Comparison of ENCODE assay signal across 9 cellular contexts in the genomic region with DNA sequence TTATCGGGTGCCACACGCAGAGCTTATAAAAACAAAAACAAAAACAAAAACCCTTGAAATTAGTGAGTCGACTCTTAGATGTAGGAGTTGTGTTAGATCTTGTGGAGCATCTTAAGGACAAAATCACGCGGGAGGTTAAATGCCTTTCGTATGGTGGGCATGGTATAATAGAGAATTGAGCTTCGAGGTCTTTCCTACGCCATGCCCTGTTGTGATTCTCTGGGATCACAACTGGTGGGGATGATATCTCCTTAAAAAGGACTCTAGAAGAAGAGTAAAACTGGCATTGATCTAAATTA. TPM values are rescaled to one million over a fixed set of nuclear protein-coding genes. Genes with fewer than 3 reads are reported as not detected.
DNase-seq lines count a peak whose midpoint lies in the region; ATAC-seq, FAIRE-seq and TF ChIP-seq lines count a peak whose summit lies in the region.
"Had no signal": no experiment of that assay in that cellular context is flagged by ENCODE, and none has a peak within 500 bp of the region (broad histone marks: within the 10 kb centered on the region; RNA-seq: fewer than 3 reads in every experiment).

No MANE protein-coding gene starts in this region.

- 49 to 54% methylated on average over 8 of the region's 8 CpGs for WGBS in heart right ventricle, 2 donors
- 60 to 81% methylated on average over 4 to 5 of the region's 8 CpGs for WGBS in mesodermal cell (ENCODE audit: insufficient coverage in 2 of 2), 2 experiments

- DNase-seq in heart right ventricle (no peak), left cardiac atrium (no peak), bronchial epithelial cell (ENCODE audit: low read depth) (no peak), uterus (no peak), OCI-M1 (lab: John Stamatoyannopoulos, UW) (no peak)
- DNase-seq in stimulated activated CD8-positive, alpha-beta memory T cell treated with anti-CD3 and anti-CD28 coated beads, Interleukin-4, amount 100 ng/mL, for 48 hours = no peak
- DNase-seq: DND-41 had no signal

- H3K4me1 ChIP-seq in heart right ventricle (peaks cover 0 to 37% (median 29%) of the 10 kb centered on the region in 9 donors), mesodermal cell (ENCODE audit: control insufficient read depth, insufficient read depth, low read length, poor library complexity, severe bottlenecking) (peaks cover 9% of the 10 kb centered on the region), uterus (no peaks in the 10 kb centered on the region)

- intact Hi-C loops in heart right ventricle (cut with DNase I) (loop anchor here in 8 of 10 donors (5.0 to 10.0 kb wide), 12 partner anchors 100 to 408 kb away; a partner anchor contains a TSS), left cardiac atrium (cut with DNase I) (loop anchor here in 1 of 2 donors (10.0 kb wide), 1 partner anchor 372 kb away; no protein-coding TSS in a partner anchor), uterus (cut with DNase I; ENCODE audit: low total_unique reads) (no loop called here)

- no peak for TF ChIP-seq CTCF in heart right ventricle (IDR thresholded peaks at IDR 0.05)
- TF ChIP-seq CTCF in bronchial epithelial cell (IDR thresholded peaks at IDR 0.05; ENCODE audit: insufficient read depth, low read length, severe bottlenecking) = no peak
- TF ChIP-seq CTCF in uterus (IDR thresholded peaks at IDR 0.05) = no peak

- FAIRE-seq in bronchial epithelial cell (lab: Jason Lieb, UNC) = no peak

- H3K27ac ChIP-seq in heart right ventricle (peak overlapping the region; percentile 66 to 100 (median 98)), mesodermal cell (ENCODE audit: low read depth, low read length, severe bottlenecking) (peak overlapping the region; percentile 77), uterus (peak overlapping the region; percentile 91 to 97)

- H3K36me3 ChIP-seq in heart right ventricle (no peaks in the 10 kb centered on the region), bronchial epithelial cell (ENCODE audit: control insufficient read depth, insufficient read depth, low read length) (peaks cover 4% of the 10 kb centered on the region), mesodermal cell (ENCODE audit: control insufficient read depth, insufficient read depth, low read length) (no peaks in the 10 kb centered on the region), uterus (no peaks in the 10 kb centered on the region)

- H3K9me3 ChIP-seq in heart right ventricle (no peaks in the 10 kb centered on the region), mesodermal cell (ENCODE audit: control insufficient read depth, low read length) (no peaks in the 10 kb centered on the region), uterus (no peaks in the 10 kb centered on the region)

- TF ChIP-seq POLR2A in uterus (IDR thresholded peaks at IDR 0.05) = no peak

- H3K4me3 ChIP-seq in heart right ventricle (peak overlapping the region in 9 of 10 donors; percentile 76 to 96 (median 88)), bronchial epithelial cell (ENCODE audit: low read depth, low read length) (peak overlapping the region; percentile 99), mesodermal cell (ENCODE audit: extremely low read depth, insufficient read depth, low read length, poor library complexity, severe bottlenecking) (peak overlapping the region; percentile 69), uterus (peak overlapping the region; percentile 83 to 99)

- no peak for ATAC-seq in heart right ventricle
- ATAC-seq in left cardiac atrium = no peak
- ATAC-seq in GM21723 (IDR thresholded peaks at IDR 0.05; ENCODE audit: unreplicated experiment) = no peak

- no peaks in the 10 kb centered on the region for H3K27me3 ChIP-seq in heart right ventricle
- no peaks in the 10 kb centered on the region for H3K27me3 ChIP-seq in bronchial epithelial cell (ENCODE audit: control insufficient read depth, insufficient read depth, low read length)
- no peaks in the 10 kb centered on the region for H3K27me3 ChIP-seq in uterus

RNA-seq across cellular contexts. Expression of a gene that starts 0.8 kb away (rescaled TPM):
- total RNA-seq in heart right ventricle (10 to 100 TPM; 19.2 to 68.2 (median 27.2) TPM), left cardiac atrium (10 to 100 TPM; 39.1 to 77.7 TPM), bronchial epithelial cell (76.3 and 146 TPM in 2 replicates), uterus (10 to 100 TPM in 2 of 4 donors, 1 to 10 TPM in 2; 2.3 to 53.2 (median 16.0) TPM)
- 10 to 100 TPM; 10.5 to 30.7 TPM for polyA plus RNA-seq in heart right ventricle
- polyA plus RNA-seq in mesodermal cell (2013, experiment 1 of 2) = 11.4 TPM
- 9.2 TPM for polyA plus RNA-seq in mesodermal cell (2013, experiment 2 of 2)
